15 cellular contexts compared by ENCODE assay signal in the genomic region with DNA sequence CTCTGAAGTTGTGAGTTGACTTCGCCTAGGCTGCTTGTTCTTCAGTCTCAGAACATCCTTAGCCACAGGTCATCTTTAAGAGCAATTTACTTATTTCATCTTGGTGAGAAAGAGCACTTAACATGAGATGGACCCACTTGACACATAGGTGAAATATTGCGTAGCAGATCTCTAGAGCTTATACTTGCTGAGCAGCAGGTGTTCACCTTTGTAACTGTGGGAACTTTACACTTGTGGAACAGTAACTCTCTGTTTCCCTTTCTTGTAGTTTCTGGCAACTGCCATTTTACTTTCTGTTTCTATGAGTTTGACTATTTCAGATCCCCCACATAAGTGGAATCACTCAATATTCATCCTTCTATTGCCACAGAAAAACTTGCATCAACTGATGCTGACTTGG.
DNase-seq lines count a peak whose midpoint lies in the region; ATAC-seq and FAIRE-seq lines count a peak whose summit lies in the region.
"Had no signal": no experiment of that assay in that cellular context is flagged by ENCODE, and none has a peak within 500 bp of the region (broad histone marks: within the 10 kb centered on the region; RNA-seq: fewer than 3 reads in every experiment).

No MANE protein-coding gene starts in this region.

- H3K4me1 Mint-ChIP-seq in T-cell, result no peaks in the 10 kb centered on the region
- no peaks in the 10 kb centered on the region for H3K4me1 Mint-ChIP-seq in natural killer cell treated with Interleukin-12 subunit alpha and Interleukin-12 subunit beta and Interleukin-15 and Interleukin-18, amount 100 ng/mL, for 72 hours (ENCODE audit: low read depth in 2 of 2)

- H3K36me3 Mint-ChIP-seq in T-cell, result no peaks in the 10 kb centered on the region
- no peaks in the 10 kb centered on the region for H3K36me3 Mint-ChIP-seq in natural killer cell treated with Interleukin-12 subunit alpha and Interleukin-12 subunit beta and Interleukin-15 and Interleukin-18, amount 100 ng/mL, for 72 hours

- DNase-seq in NCI-H1417 (lab: John Stamatoyannopoulos, UW) (peak in 2 of 3 experiments; percentile 21 to 93), NCI-H1417 treated with DMSO at 0.1 percent for 48 hours (lab: John Stamatoyannopoulos, UW) (no peak), small intestine (peak; percentile 29), T-cell (no peak), cerebellar cortex (ENCODE audit: low spot score) (no peak)
- DNase-seq in natural killer cell treated with Interleukin-12 subunit alpha and Interleukin-12 subunit beta and Interleukin-15 and Interleukin-18, amount 100 ng/mL, for 72 hours (ENCODE audit: low spot score), result no peak
- DNase-seq: DMS53, MG63, occipital lobe, testis had no signal

- no peak overlapping the region for H3K4me3 ChIP-seq in small intestine (ENCODE audit: low read depth in 1 of 2, low read length in 2 of 2)
- H3K4me3 ChIP-seq: cardiac muscle cell, HAP-1, MG63, testis had no signal

- peaks cover 5 to 14% of the 10 kb centered on the region in 2 donors for H3K27me3 Mint-ChIP-seq in T-cell
- peaks cover 0 to 6% of the 10 kb centered on the region in 2 donors for H3K27me3 Mint-ChIP-seq in natural killer cell treated with Interleukin-12 subunit alpha and Interleukin-12 subunit beta and Interleukin-15 and Interleukin-18, amount 100 ng/mL, for 72 hours

- H3K36me3 ChIP-seq in small intestine (ENCODE audit: control insufficient read depth in 2 of 2, insufficient read depth in 2 of 2, low read length in 2 of 2), result no peaks in the 10 kb centered on the region
- H3K36me3 ChIP-seq: cardiac muscle cell, HAP-1, MG63 had no signal

- H3K27me3 ChIP-seq in small intestine (ENCODE audit: control insufficient read depth in 2 of 2, insufficient read depth in 2 of 2, low read length in 2 of 2), result no peaks in the 10 kb centered on the region
- H3K27me3 ChIP-seq: cardiac muscle cell, MG63, testis had no signal

- CTCF ChIA-PET in T-cell (lab: Charles Lee), result no interaction called here

- no peaks in the 10 kb centered on the region for H3K9me3 Mint-ChIP-seq in T-cell
- H3K9me3 Mint-ChIP-seq in natural killer cell treated with Interleukin-12 subunit alpha and Interleukin-12 subunit beta and Interleukin-15 and Interleukin-18, amount 100 ng/mL, for 72 hours, result no peaks in the 10 kb centered on the region

- WGBS in small intestine, 3 donors, result 58 to 76% (median 59%) methylated on average over 2 of the region's 2 CpGs

- no peak overlapping the region for H3K4me3 Mint-ChIP-seq in T-cell
- no peak overlapping the region for H3K4me3 Mint-ChIP-seq in natural killer cell treated with Interleukin-12 subunit alpha and Interleukin-12 subunit beta and Interleukin-15 and Interleukin-18, amount 100 ng/mL, for 72 hours

- H3K27ac Mint-ChIP-seq in T-cell, result no peak overlapping the region
- H3K27ac Mint-ChIP-seq in natural killer cell treated with Interleukin-12 subunit alpha and Interleukin-12 subunit beta and Interleukin-15 and Interleukin-18, amount 100 ng/mL, for 72 hours, result no peak overlapping the region

- no peak overlapping the region for H3K27ac ChIP-seq in small intestine (ENCODE audit: low read depth in 1 of 2, low read length in 1 of 2)
- H3K27ac ChIP-seq: 22Rv1, cardiac muscle cell, testis had no signal

- ATAC-seq in GM21717 (IDR thresholded peaks at IDR 0.05; ENCODE audit: unreplicated experiment) (peak; percentile 98), HG03139 (IDR thresholded peaks at IDR 0.05; ENCODE audit: unreplicated experiment) (peak; percentile 94), T-cell (replicated peaks in 1 of 4) (no peak)
- no peak for ATAC-seq in natural killer cell treated with Interleukin-12 subunit alpha and Interleukin-12 subunit beta and Interleukin-15 and Interleukin-18, amount 100 ng/mL, for 72 hours

- H3K4me1 ChIP-seq in small intestine (ENCODE audit: control insufficient read depth in 2 of 2, insufficient read depth in 1 of 2, low read depth in 1 of 2, low read length in 1 of 2), result peaks cover 0 to 2% of the 10 kb centered on the region in 2 donors
- H3K4me1 ChIP-seq: testis had no signal

- H3K9me3 ChIP-seq in small intestine (ENCODE audit: control insufficient read depth, low read depth), result no peaks in the 10 kb centered on the region
- H3K9me3 ChIP-seq: HAP-1, MG63, testis had no signal

- FAIRE-seq in small intestine (lab: Jason Lieb, UNC), result no peak

- POLR2A ChIA-PET in T-cell (lab: Charles Lee), result no interaction called here

Comparison
In these comparisons a context has a peak if more than half of its experiments do, and no peak if none do; other contexts are left out.
1. DNase-seq: peak in NCI-H1417 (2 of 3) and small intestine (single experiment); none in NCI-H1417 treated with DMSO at 0.1 percent for 48 hours (single experiment), T-cell (0 of 34), natural killer cell treated with Interleukin-12 subunit alpha and Interleukin-12 subunit beta and Interleukin-15 and Interleukin-18, amount 100 ng/mL, for 72 hours (single experiment) and cerebellar cortex (single experiment).
2. ATAC-seq: peak in GM21717 (single experiment) and HG03139 (single experiment); none in T-cell (0 of 4) and natural killer cell treated with Interleukin-12 subunit alpha and Interleukin-12 subunit beta and Interleukin-15 and Interleukin-18, amount 100 ng/mL, for 72 hours (0 of 2).